8 cellular contexts compared by ENCODE assay signal in the genomic region with DNA sequence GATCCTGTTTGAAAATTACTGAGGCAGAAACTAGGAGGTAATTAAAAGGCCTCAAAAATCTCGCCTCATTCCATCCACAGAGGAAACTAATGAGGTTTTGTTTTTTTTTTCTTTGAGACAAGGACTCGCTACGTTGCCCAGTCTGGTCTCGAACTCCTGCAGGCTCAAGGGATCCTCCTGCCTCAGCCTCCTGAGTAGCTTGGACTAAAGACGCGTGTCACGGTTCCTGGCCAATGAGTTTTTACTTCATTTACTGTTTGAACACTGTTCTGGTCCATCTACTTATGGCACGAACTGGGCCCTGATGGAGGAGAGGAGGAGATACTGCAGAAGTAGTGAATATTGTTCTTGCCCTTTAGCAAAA. TPM values are rescaled to one million over a fixed set of nuclear protein-coding genes. Genes with fewer than 3 reads are reported as not detected.
DNase-seq lines count a peak whose midpoint lies in the region; ATAC-seq and TF ChIP-seq lines count a peak whose summit lies in the region.

No MANE protein-coding gene starts in this region.

- H3K4me2 ChIP-seq in Karpas-422 (ENCODE audit: low read depth, low read length, poor library complexity, severe bottlenecking) = peak overlapping the region; percentile 99

- H4K20me1 ChIP-seq in Karpas-422 (ENCODE audit: insufficient read depth, low read depth, low read length) = peaks cover 12% of the 10 kb centered on the region; the same call in 1 of the 2 replicates

- peaks cover 42% of the 10 kb centered on the region for H3K79me2 ChIP-seq in Karpas-422 (ENCODE audit: low read length)

- peak overlapping the region; percentile 61 for H3K4me3 ChIP-seq in BE2C (ENCODE audit: low read depth, low read length)
- peak overlapping the region; percentile 65 for H3K4me3 ChIP-seq in Karpas-422 (ENCODE audit: low read length)
- peak overlapping the region; percentile 95 for H3K4me3 ChIP-seq in coronary artery

- H3K9ac ChIP-seq in Karpas-422 (ENCODE audit: low read length) = peak overlapping the region; percentile 74

- H3K36me3 ChIP-seq in BE2C (peaks cover 23% of the 10 kb centered on the region), Karpas-422 (ENCODE audit: insufficient read depth, low read length) (peaks cover 35% of the 10 kb centered on the region)

- peak overlapping the region; percentile 92 to 94 for H3K27ac Mint-ChIP-seq in natural killer cell treated with Interleukin-12 subunit alpha and Interleukin-12 subunit beta and Interleukin-15 and Interleukin-18, amount 100 ng/mL, for 72 hours

- peaks cover 29% of the 10 kb centered on the region for H3K36me3 Mint-ChIP-seq in natural killer cell treated with Interleukin-12 subunit alpha and Interleukin-12 subunit beta and Interleukin-15 and Interleukin-18, amount 100 ng/mL, for 72 hours

- H3K4me1 ChIP-seq in BE2C (no peaks in the 10 kb centered on the region), Karpas-422 (ENCODE audit: low read length) (peaks cover 29% of the 10 kb centered on the region)

- H3K27ac ChIP-seq in Karpas-422 (ENCODE audit: low read length) (peak overlapping the region; percentile 72), coronary artery (peak overlapping the region; percentile 83 to 94)

- H3K4me3 Mint-ChIP-seq in natural killer cell treated with Interleukin-12 subunit alpha and Interleukin-12 subunit beta and Interleukin-15 and Interleukin-18, amount 100 ng/mL, for 72 hours = peak overlapping the region; percentile 97

- no peaks in the 10 kb centered on the region for H3K27me3 ChIP-seq in BE2C
- H3K27me3 ChIP-seq in Karpas-422 (ENCODE audit: low read length) = no peaks in the 10 kb centered on the region

- no peak for DNase-seq in BE2C
- no peak for DNase-seq in Karpas-422
- no peak for DNase-seq in coronary artery (ENCODE audit: low spot score)
- no peak for DNase-seq in natural killer cell treated with Interleukin-12 subunit alpha and Interleukin-12 subunit beta and Interleukin-15 and Interleukin-18, amount 100 ng/mL, for 72 hours (ENCODE audit: low spot score)
- no peak for DNase-seq in anterior cingulate cortex (lab: John Stamatoyannopoulos, UW)
- DNase-seq in NCI-H82 treated with DMSO at 0.1 percent for 48 hours (lab: John Stamatoyannopoulos, UW; ENCODE audit: unreplicated experiment) = no peak

- H3K9me2 ChIP-seq in Karpas-422 (replicated peaks; ENCODE audit: insufficient read depth, low read length) = no peaks in the 10 kb centered on the region

- H3K27me3 Mint-ChIP-seq in natural killer cell treated with Interleukin-12 subunit alpha and Interleukin-12 subunit beta and Interleukin-15 and Interleukin-18, amount 100 ng/mL, for 72 hours = no peaks in the 10 kb centered on the region

- TF ChIP-seq CTCF in BE2C (IDR thresholded peaks at IDR 0.05; ENCODE audit: low read depth, low read length) (no peak), coronary artery (IDR thresholded peaks at IDR 0.05) (no peak)

- peaks cover 34 to 46% of the 10 kb centered on the region in 2 donors for H3K4me1 Mint-ChIP-seq in natural killer cell treated with Interleukin-12 subunit alpha and Interleukin-12 subunit beta and Interleukin-15 and Interleukin-18, amount 100 ng/mL, for 72 hours (ENCODE audit: low read depth in 2 of 2)

- H3K9me3 ChIP-seq in BE2C (no peaks in the 10 kb centered on the region), Karpas-422 (ENCODE audit: low read length) (no peaks in the 10 kb centered on the region)

- no peak overlapping the region for H2AFZ ChIP-seq in Karpas-422 (ENCODE audit: low read length)

- no peak for ATAC-seq in natural killer cell treated with Interleukin-12 subunit alpha and Interleukin-12 subunit beta and Interleukin-15 and Interleukin-18, amount 100 ng/mL, for 72 hours
- no peak for ATAC-seq in HG03469 (IDR thresholded peaks at IDR 0.05; ENCODE audit: unreplicated experiment)
- ATAC-seq in HG03460 (IDR thresholded peaks at IDR 0.05; ENCODE audit: unreplicated experiment) = no peak

- no peaks in the 10 kb centered on the region for H3K9me3 Mint-ChIP-seq in natural killer cell treated with Interleukin-12 subunit alpha and Interleukin-12 subunit beta and Interleukin-15 and Interleukin-18, amount 100 ng/mL, for 72 hours

RNA-seq across cellular contexts. Expression of a gene that starts 0.6 kb away (rescaled TPM):
- 61.7 TPM for polyA plus RNA-seq in BE2C (2012; ENCODE audit: insufficient read depth, insufficient read length, low read depth)
- total RNA-seq in Karpas-422 (2014; rRNA removed; shearing (Covaris generic); ENCODE audit: low replicate concordance) = 133 and 152 TPM in 2 replicates
- total RNA-seq in natural killer cell treated with Interleukin-12 subunit alpha and Interleukin-12 subunit beta and Interleukin-15 and Interleukin-18, amount 100 ng/mL, for 72 hours = 100 to 1,000 TPM; 184 to 422 TPM

RNA-seq across cellular contexts. Expression of a gene that starts 16.1 kb away (rescaled TPM):
- polyA plus RNA-seq in BE2C (2012; ENCODE audit: insufficient read depth, insufficient read length, low read depth) = 43.8 TPM
- total RNA-seq in Karpas-422 (2014; rRNA removed; shearing (Covaris generic); ENCODE audit: low replicate concordance) = 32.3 and 39.7 TPM in 2 replicates
- total RNA-seq in natural killer cell treated with Interleukin-12 subunit alpha and Interleukin-12 subunit beta and Interleukin-15 and Interleukin-18, amount 100 ng/mL, for 72 hours = 10 to 100 TPM; 36.1 to 65.2 TPM

RNA-seq across cellular contexts. Expression of a gene that starts 16.4 kb away (rescaled TPM):
- polyA plus RNA-seq in BE2C (2012; ENCODE audit: insufficient read depth, insufficient read length, low read depth) = 45.4 TPM
- total RNA-seq in Karpas-422 (2014; rRNA removed; shearing (Covaris generic); ENCODE audit: low replicate concordance) = 91.5 and 109 TPM in 2 replicates
- 100 to 1,000 TPM; 118 to 133 TPM for total RNA-seq in natural killer cell treated with Interleukin-12 subunit alpha and Interleukin-12 subunit beta and Interleukin-15 and Interleukin-18, amount 100 ng/mL, for 72 hours

RNA-seq across cellular contexts. Expression of a gene that starts 31.6 kb away (rescaled TPM):
- 10.1 TPM for polyA plus RNA-seq in BE2C (2012; ENCODE audit: insufficient read depth, insufficient read length, low read depth)
- total RNA-seq in Karpas-422 (2014; rRNA removed; shearing (Covaris generic); ENCODE audit: low replicate concordance) = 25.5 and 33.5 TPM in 2 replicates
- total RNA-seq in natural killer cell treated with Interleukin-12 subunit alpha and Interleukin-12 subunit beta and Interleukin-15 and Interleukin-18, amount 100 ng/mL, for 72 hours = 100 to 1,000 TPM in 1 of 2 donors, 10 to 100 TPM in 1; 34.4 to 108 TPM

RNA-seq across cellular contexts. Expression of a gene that starts 46.7 kb away (rescaled TPM):
- 16.4 TPM for polyA plus RNA-seq in BE2C (2012; ENCODE audit: insufficient read depth, insufficient read length, low read depth)
- 51.0 and 58.1 TPM in 2 replicates for total RNA-seq in Karpas-422 (2014; rRNA removed; shearing (Covaris generic); ENCODE audit: low replicate concordance)
- total RNA-seq in natural killer cell treated with Interleukin-12 subunit alpha and Interleukin-12 subunit beta and Interleukin-15 and Interleukin-18, amount 100 ng/mL, for 72 hours = 100 to 1,000 TPM in 1 of 2 donors, 10 to 100 TPM in 1; 80.7 to 198 TPM
